ENCODE assay signal across 22 cellular contexts in genomic region chr13:94706101-94706853, GRCh38. TPM values are rescaled to one million over a fixed set of nuclear protein-coding genes. Genes with fewer than 3 reads are reported as not detected.
A peak's percentile ranks its signal among the peaks of the same experiment; 100 is the strongest.
DNase-seq lines count a peak whose midpoint lies in the region; ATAC-seq lines count a peak whose summit lies in the region.
"Had no signal": no experiment of that assay in that cellular context is flagged by ENCODE, and none has a peak within 500 bp of the region (broad histone marks: within the 10 kb centered on the region; RNA-seq: fewer than 3 reads in every experiment).

No MANE protein-coding gene starts in this region.

- H3K9me3 ChIP-seq in T-helper 17 cell (ENCODE audit: control insufficient read depth, low read length, poor library complexity, severe bottlenecking) (no peaks in the 10 kb centered on the region), iPS-15b (ENCODE audit: control insufficient read depth, insufficient read depth, low read length) (no peaks in the 10 kb centered on the region)
- H3K9me3 ChIP-seq: left ventricle myocardium inferior, transverse colon had no signal

- no peak overlapping the region for H3K4me3 Mint-ChIP-seq in activated CD8-positive, alpha-beta memory T cell treated with anti-CD3 and anti-CD28 coated beads, Interleukin-2, amount 10 ng/mL, durations not matched to agents 7 days and 5 days
- H3K4me3 Mint-ChIP-seq in T-helper 17 cell: no peak overlapping the region

- no peaks in the 10 kb centered on the region for H3K36me3 ChIP-seq in iPS-15b (ENCODE audit: control insufficient read depth, insufficient read depth, low read length)
- H3K36me3 ChIP-seq: left ventricle myocardium inferior, transverse colon had no signal

- peaks cover 2% of the 10 kb centered on the region for H3K36me3 Mint-ChIP-seq in activated CD8-positive, alpha-beta memory T cell treated with anti-CD3 and anti-CD28 coated beads, Interleukin-2, amount 10 ng/mL, durations not matched to agents 7 days and 5 days
- peaks cover 5% of the 10 kb centered on the region for H3K36me3 Mint-ChIP-seq in T-helper 17 cell (ENCODE audit: low read depth)

- peak overlapping the region; percentile 79 for H3K4me3 ChIP-seq in iPS-15b (ENCODE audit: low read depth, low read length)
- H3K4me3 ChIP-seq: hepatocyte, transverse colon had no signal

- H3K4me1 ChIP-seq in iPS-15b (ENCODE audit: control insufficient read depth, insufficient read depth, low read length): peaks cover 12% of the 10 kb centered on the region

- CTCF ChIA-PET in activated CD8-positive, alpha-beta memory T cell treated with anti-CD3 and anti-CD28 coated beads, Interleukin-2, amount 10 ng/mL, durations not matched to agents 7 days and 5 days (lab: Charles Lee): no interaction called here

- H3K9ac ChIP-seq in iPS-15b (ENCODE audit: low read depth, low read length): no peak overlapping the region

- H3K27me3 Mint-ChIP-seq in activated CD8-positive, alpha-beta memory T cell treated with anti-CD3 and anti-CD28 coated beads, Interleukin-2, amount 10 ng/mL, durations not matched to agents 7 days and 5 days: peaks cover 95% of the 10 kb centered on the region
- H3K27me3 Mint-ChIP-seq in T-helper 17 cell: peaks cover 85% of the 10 kb centered on the region

- DNase-seq in activated CD8-positive, alpha-beta memory T cell treated with anti-CD3 and anti-CD28 coated beads, Interleukin-2, amount 10 ng/mL, durations not matched to agents 7 days and 5 days: no peak
- no peak for DNase-seq in activated CD8-positive, alpha-beta memory T cell treated with anti-CD3 and anti-CD28 coated beads, Interleukin-2, amount 50 U/mL, for 48 hours
- DNase-seq in T-helper 17 cell (no peak), NCI-H510A (lab: John Stamatoyannopoulos, UW) (no peak), iPS-NIHi11 (ENCODE audit: low spot score) (no peak)
- DNase-seq: activated CD4-positive, alpha-beta T cell treated with anti-CD3 and anti-CD28 coated beads for 4 hours; activated CD8-positive, alpha-beta memory T cell treated with anti-CD3 and anti-CD28 coated beads, Interleukin-2, amount 50 U/mL, for 4 hours; activated gamma-delta T cell treated with Interleukin-2 at 50 U/mL for 16 hours; KBM-7; left ventricle myocardium inferior; right cardiac atrium; RPMI8226; stimulated activated naive CD4-positive, alpha-beta T cell; transverse colon had no signal

- H3K27me3 ChIP-seq in iPS-15b (ENCODE audit: control insufficient read depth, insufficient read depth, low read length): peaks cover 43% of the 10 kb centered on the region

- H3K27ac Mint-ChIP-seq in activated CD8-positive, alpha-beta memory T cell treated with anti-CD3 and anti-CD28 coated beads, Interleukin-2, amount 10 ng/mL, durations not matched to agents 7 days and 5 days: peak overlapping the region; percentile 47
- H3K27ac Mint-ChIP-seq in T-helper 17 cell: peak overlapping the region; percentile 29
- H3K27ac Mint-ChIP-seq: CD14-positive monocyte had no signal

- H3K9me3 Mint-ChIP-seq in activated CD8-positive, alpha-beta memory T cell treated with anti-CD3 and anti-CD28 coated beads, Interleukin-2, amount 10 ng/mL, durations not matched to agents 7 days and 5 days (ENCODE audit: low read depth): no peaks in the 10 kb centered on the region

- no peak for ATAC-seq in activated CD8-positive, alpha-beta memory T cell treated with anti-CD3 and anti-CD28 coated beads, Interleukin-2, amount 10 ng/mL, durations not matched to agents 7 days and 5 days
- ATAC-seq in T-helper 17 cell (no peak), GM19023 (IDR thresholded peaks at IDR 0.05; ENCODE audit: unreplicated experiment) (no peak), GM19397 (IDR thresholded peaks at IDR 0.05; ENCODE audit: unreplicated experiment) (no peak)
- ATAC-seq: right cardiac atrium had no signal

- peaks cover 13% of the 10 kb centered on the region for H3K4me1 Mint-ChIP-seq in activated CD8-positive, alpha-beta memory T cell treated with anti-CD3 and anti-CD28 coated beads, Interleukin-2, amount 10 ng/mL, durations not matched to agents 7 days and 5 days
- H3K4me1 Mint-ChIP-seq in T-helper 17 cell: peaks cover 10% of the 10 kb centered on the region

RNA-seq across cellular contexts. Expression of gene SOX21, which starts 6.1 kb away (rescaled TPM):
- not detected for total RNA-seq in activated CD8-positive, alpha-beta memory T cell treated with anti-CD3 and anti-CD28 coated beads, Interleukin-2, amount 10 ng/mL, durations not matched to agents 7 days and 5 days
- not detected for total RNA-seq in T-helper 17 cell
- total RNA-seq: fibroblast of villous mesenchyme, H4, left ventricle myocardium inferior, mononuclear cell, right cardiac atrium, transverse colon had no signal
